7 cellular contexts compared by ENCODE assay signal in the genomic region with DNA sequence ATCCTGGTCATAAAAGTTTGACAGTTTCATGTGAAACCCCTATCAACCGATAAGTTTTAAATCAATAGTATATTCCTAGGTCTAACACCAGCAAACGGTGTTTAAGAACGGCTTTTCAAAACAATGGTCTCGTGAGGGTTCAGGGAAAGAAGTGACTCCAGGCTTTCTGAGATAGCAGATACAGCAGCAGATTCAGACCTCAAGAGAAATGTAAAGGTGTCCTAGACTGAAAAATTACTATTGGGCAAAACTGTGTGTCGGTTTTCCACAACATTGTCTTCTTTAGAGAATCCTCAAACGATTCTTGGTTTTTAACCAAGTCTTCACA. TPM values are rescaled to one million over a fixed set of nuclear protein-coding genes. Genes with fewer than 3 reads are reported as not detected.
A peak's percentile ranks its signal among the peaks of the same experiment; 100 is the strongest.
DNase-seq lines count a peak whose midpoint lies in the region; ATAC-seq, FAIRE-seq and TF ChIP-seq lines count a peak whose summit lies in the region.

No MANE protein-coding gene starts in this region.

- H3K9me3 ChIP-seq in OCI-LY3 (ENCODE audit: insufficient read depth, low read length) (no peaks in the 10 kb centered on the region), endocrine pancreas (ENCODE audit: control insufficient read depth, low read length) (no peaks in the 10 kb centered on the region)

- no peak for DNase-seq in neural crest cell (ENCODE audit: low read depth, low spot score)
- DNase-seq in cerebellar nuclear complex (lab: John Stamatoyannopoulos, UW), result no peak
- DNase-seq in frontal cortex (ENCODE audit: low spot score in 2 of 2), result no peak

- peak overlapping the region; percentile 98 for H3K4me3 Mint-ChIP-seq in neural crest cell

- H3K4me1 Mint-ChIP-seq in neural crest cell, result peaks cover 52% of the 10 kb centered on the region

- H3K4me1 ChIP-seq in OCI-LY3 (ENCODE audit: low read length) (peaks cover 52% of the 10 kb centered on the region), endocrine pancreas (ENCODE audit: control insufficient read depth, insufficient read depth, low read length) (peaks cover 13% of the 10 kb centered on the region)

- no peaks in the 10 kb centered on the region for H3K27me3 Mint-ChIP-seq in neural crest cell (ENCODE audit: low read depth)

- H3K27ac ChIP-seq in OCI-LY3 (ENCODE audit: low read length), result peak overlapping the region; percentile 75

- H3K79me2 ChIP-seq in OCI-LY3 (ENCODE audit: low read length), result peaks cover 84% of the 10 kb centered on the region

- no peak for ATAC-seq in HG02588 (IDR thresholded peaks at IDR 0.05; ENCODE audit: unreplicated experiment)

- H3K27ac Mint-ChIP-seq in neural crest cell (ENCODE audit: unreplicated experiment), result peak overlapping the region; percentile 99

- H4K20me1 ChIP-seq in OCI-LY3 (ENCODE audit: insufficient read depth, low read length), result peaks cover 52% of the 10 kb centered on the region

- H3K9ac ChIP-seq in OCI-LY3 (ENCODE audit: low read length) (peak overlapping the region; percentile 90), endocrine pancreas (ENCODE audit: control insufficient read depth, insufficient read depth, low read length) (peak overlapping the region; percentile 98)

- H3K4me3 ChIP-seq in GM12875 (ENCODE audit: low read depth, low read length) (peak overlapping the region; percentile 83), OCI-LY3 (ENCODE audit: low read length) (peak overlapping the region; percentile 86), endocrine pancreas (ENCODE audit: control insufficient read depth, insufficient read depth, low read length) (peak overlapping the region; percentile 99)

- TF ChIP-seq CTCF in GM12875 (IDR thresholded peaks at IDR 0.05; ENCODE audit: borderline replicate concordance, insufficient read depth, low read depth, low read length), result no peak
- no peak for TF ChIP-seq CTCF in OCI-LY3 (IDR thresholded peaks at IDR 0.05; ENCODE audit: low read depth, low read length)
- no peak for TF ChIP-seq CTCF in neural crest cell (conservative IDR thresholded peaks at IDR 0.05)

- no peak overlapping the region for H2AFZ ChIP-seq in OCI-LY3 (ENCODE audit: low read depth, low read length)

- H3K27me3 ChIP-seq in OCI-LY3 (ENCODE audit: low read depth, low read length), result no peaks in the 10 kb centered on the region
- no peaks in the 10 kb centered on the region for H3K27me3 ChIP-seq in endocrine pancreas (ENCODE audit: control insufficient read depth, insufficient read depth, low read length)

- no peaks in the 10 kb centered on the region for H3K36me3 Mint-ChIP-seq in neural crest cell (ENCODE audit: low read depth)

- H3K4me2 ChIP-seq in OCI-LY3 (ENCODE audit: low read length), result peak overlapping the region; percentile 92

- H3K36me3 ChIP-seq in OCI-LY3 (replicated peaks; ENCODE audit: low read depth, low read length) (peaks cover 3% of the 10 kb centered on the region), endocrine pancreas (ENCODE audit: control insufficient read depth, insufficient read depth, low read length) (no peaks in the 10 kb centered on the region)

- no peaks in the 10 kb centered on the region for H3K9me3 Mint-ChIP-seq in neural crest cell

- FAIRE-seq in frontal cortex (lab: Jason Lieb, UNC), result no peak

RNA-seq across cellular contexts. Expression of gene SETD2, which starts 1.3 kb away (rescaled TPM):
- 52.7 and 56.1 TPM in 2 replicates for total RNA-seq in neural crest cell
- total RNA-seq in frontal cortex, result 77.5 TPM
